Comparison of ENCODE assay signal across 1 cellular context in the genomic region with DNA sequence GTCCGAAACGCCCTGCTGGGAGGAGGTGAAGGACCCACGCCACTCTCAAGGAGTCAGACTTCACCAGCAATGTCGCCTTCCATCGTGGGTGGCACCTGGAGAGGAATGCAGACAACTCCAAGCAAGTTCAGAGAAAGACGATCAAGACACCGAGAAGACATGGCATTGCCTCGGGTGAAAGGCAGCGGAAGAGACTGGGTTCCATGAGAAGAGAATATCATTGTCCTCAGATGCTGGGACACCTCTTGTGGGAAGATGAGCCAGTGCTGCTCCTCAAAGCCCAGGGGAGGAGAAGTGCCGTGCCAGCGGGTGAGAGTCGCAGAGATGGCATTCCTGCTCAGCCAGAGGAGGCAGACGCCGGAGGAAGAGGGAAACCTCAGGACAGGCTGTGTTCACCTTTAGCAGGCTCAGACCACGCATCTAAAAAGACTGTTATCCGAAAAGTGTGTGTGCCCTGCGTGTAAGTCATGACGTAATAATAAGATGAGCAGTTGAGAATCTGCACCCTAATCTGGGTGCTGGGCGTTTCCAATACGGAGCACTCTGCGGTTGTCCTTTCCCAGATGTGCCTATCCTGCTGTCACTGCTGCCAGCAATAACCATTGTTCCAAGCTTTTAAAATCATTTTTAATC.
TF ChIP-seq lines count a peak whose summit lies in the region.

No MANE protein-coding gene starts in this region.

TF ChIP-seq in liver, 16 proteins besides CTCF, POLR2A, EP300 and RAD21 (continued from another document):
- no peak for TF ChIP-seq MAX (IDR thresholded peaks at IDR 0.05)
